In the genomic region with DNA sequence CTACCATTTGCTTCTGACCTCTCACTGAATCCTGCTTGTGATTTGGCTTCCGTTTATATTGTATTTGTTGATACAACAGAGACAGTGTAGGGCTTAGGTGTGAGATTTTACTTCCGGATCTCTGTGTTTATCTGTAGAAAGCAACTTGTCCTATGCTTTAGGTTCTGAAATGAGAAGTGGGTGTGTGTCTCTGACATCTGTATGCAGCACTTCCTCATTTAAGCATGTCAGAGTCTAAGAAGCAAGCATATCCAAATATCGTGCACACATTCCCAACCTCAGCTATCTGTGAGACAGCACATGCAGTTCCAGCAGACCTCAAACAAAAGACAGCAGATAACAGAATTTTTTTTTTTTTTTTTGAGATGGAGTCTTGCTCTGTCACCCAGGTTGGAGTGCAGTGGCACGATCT, we compare ENCODE assay signal across 9 cellular contexts. TPM values are rescaled to one million over a fixed set of nuclear protein-coding genes. Genes with fewer than 3 reads are reported as not detected.
DNase-seq lines count a peak whose midpoint lies in the region; ATAC-seq and TF ChIP-seq lines count a peak whose summit lies in the region.
"Had no signal": no experiment of that assay in that cellular context is flagged by ENCODE, and none has a peak within 500 bp of the region (broad histone marks: within the 10 kb centered on the region; RNA-seq: fewer than 3 reads in every experiment).

No MANE protein-coding gene starts in this region.

- H3F3A ChIP-seq in OCI-LY1 (ENCODE audit: insufficient read depth, low read length), result no peaks in the 10 kb centered on the region
- H3F3A ChIP-seq in PC-3 (ENCODE audit: low read length, unreplicated experiment), result no peaks in the 10 kb centered on the region

- intact Hi-C loops in left cardiac atrium (cut with DNase I), result no loop called here
- intact Hi-C loops in PC-3 (cut with micrococcal nuclease), result no loop called here

- no peak for TF ChIP-seq CTCF in OCI-LY1 (IDR thresholded peaks at IDR 0.05; ENCODE audit: low read length)
- TF ChIP-seq CTCF in PC-3 (conservative IDR thresholded peaks at IDR 0.05; ENCODE audit: low read depth, low read length), result no peak

- H4K20me1 ChIP-seq in OCI-LY1 (ENCODE audit: insufficient read depth, low read length) (no peaks in the 10 kb centered on the region), PC-3 (ENCODE audit: low read length) (no peaks in the 10 kb centered on the region)

- CTCF ChIA-PET in PC-3 (lab: Charles Lee), result no interaction called here

- no peak overlapping the region for H3K27ac ChIP-seq in OCI-LY1 (ENCODE audit: low read depth, low read length, poor library complexity, severe bottlenecking)
- H3K27ac ChIP-seq in PC-3 (ENCODE audit: low read length), result no peak overlapping the region
- H3K27ac ChIP-seq: KMS-11 had no signal

- POLR2A ChIA-PET in PC-3 (lab: Charles Lee; ENCODE audit: unreplicated experiment), result no interaction called here

- H3K9ac ChIP-seq in OCI-LY1 (ENCODE audit: low read length), result no peak overlapping the region
- no peak overlapping the region for H3K9ac ChIP-seq in PC-3 (ENCODE audit: low read length)
- H3K9ac ChIP-seq: KMS-11 had no signal

- H3K9me3 ChIP-seq in OCI-LY1 (ENCODE audit: low read length) (no peaks in the 10 kb centered on the region), PC-3 (ENCODE audit: low read length) (no peaks in the 10 kb centered on the region)

- peak; percentile 100 for ATAC-seq in GM18867 (IDR thresholded peaks at IDR 0.05; ENCODE audit: unreplicated experiment)
- ATAC-seq in HG02798 (IDR thresholded peaks at IDR 0.05; ENCODE audit: poor library complexity, unreplicated experiment), result peak; percentile 98
- peak; percentile 65 to 68 for ATAC-seq in left cardiac atrium
- ATAC-seq in PC-3, result no peak

- H3K4me1 ChIP-seq in OCI-LY1 (ENCODE audit: insufficient read depth, low read length, severe bottlenecking) (peaks cover 14% of the 10 kb centered on the region), PC-3 (ENCODE audit: insufficient read depth, low read length) (no peaks in the 10 kb centered on the region)

- H3K9me2 ChIP-seq in OCI-LY1 (ENCODE audit: low read depth, low read length), result no peaks in the 10 kb centered on the region
- H3K9me2 ChIP-seq in PC-3 (replicated peaks; ENCODE audit: low read length), result no peaks in the 10 kb centered on the region

- H3K4me3 ChIP-seq in OCI-LY1 (ENCODE audit: low read depth, low read length, poor library complexity, severe bottlenecking) (peak overlapping the region; percentile 2), PC-3 (ENCODE audit: low read length) (no peak overlapping the region)

- no TSS peak for BruUV-seq in PC-3 (replicated peaks; lab: Mats Ljungman, UMichigan)

- H3K79me2 ChIP-seq in OCI-LY1 (ENCODE audit: insufficient read depth, low read length) (no peaks in the 10 kb centered on the region), PC-3 (ENCODE audit: low read length) (no peaks in the 10 kb centered on the region)

- no peaks in the 10 kb centered on the region for H3K27me3 ChIP-seq in OCI-LY1 (ENCODE audit: insufficient read depth, low read length)
- H3K27me3 ChIP-seq in PC-3 (ENCODE audit: low read length), result 0 out of 2 replicates have a peak, but pooled peaks cover 6% of the 10 kb centered on the region

- DNase-seq in left cardiac atrium (no peak), NCI-H510A treated with DMSO at 0.1 percent for 48 hours (lab: John Stamatoyannopoulos, UW) (no peak), dermis blood vessel endothelial cell (no peak), PC-3 (no peak), NCI-H345 (lab: John Stamatoyannopoulos, UW) (no peak)

- H3K4me2 ChIP-seq in OCI-LY1 (ENCODE audit: low read length) (peak overlapping the region; percentile 37; the same call in 1 of the 2 replicates), PC-3 (ENCODE audit: low read length) (no peak overlapping the region)
- H3K4me2 ChIP-seq: KMS-11 had no signal

- H2AFZ ChIP-seq in OCI-LY1 (ENCODE audit: low read length) (peak overlapping the region; percentile 5; the same call in 1 of the 2 replicates), PC-3 (ENCODE audit: low read length) (no peak overlapping the region)

- no peaks in the 10 kb centered on the region for H3K36me3 ChIP-seq in OCI-LY1 (ENCODE audit: insufficient read depth, low read length)
- no peaks in the 10 kb centered on the region for H3K36me3 ChIP-seq in PC-3 (ENCODE audit: low read depth, low read length)

RNA-seq across cellular contexts. Expression of gene KLF9, which starts 16.3 kb away (rescaled TPM):
- total RNA-seq in left cardiac atrium (10 to 100 TPM; 56.2 to 78.9 TPM), dermis blood vessel endothelial cell (31.0 and 38.8 TPM in 2 replicates), PC-3 (2014; rRNA removed) (0.35 and 0.44 TPM in 2 replicates)

Comparison
In these comparisons a context has a peak if more than half of its experiments do, and no peak if none do; other contexts are left out.
1. RNA of gene KLF9, which starts 16.3 kb away (total RNA-seq): 56.2 to 78.9 TPM in left cardiac atrium and 31.0 to 38.8 TPM in dermis blood vessel endothelial cell; 0.35 to 0.44 TPM in PC-3; every median in the first group is over 10 times any median in the second.